8 cellular contexts compared by ENCODE assay signal in genomic region chr19:49473868-49474544, GRCh38. TPM values are rescaled to one million over a fixed set of nuclear protein-coding genes. Genes with fewer than 3 reads are reported as not detected.
DNase-seq lines count a peak whose midpoint lies in the region; ATAC-seq and TF ChIP-seq lines count a peak whose summit lies in the region.

Gene FLT3LG, plus strand, starts transcription at chr19:49474215. Its CDS starts 425 bp downstream, at chr19:49474640.

- peaks cover 9% of the 10 kb centered on the region for H3K4me1 Mint-ChIP-seq in nephron
- H3K4me1 Mint-ChIP-seq in stimulated activated naive CD8-positive, alpha-beta T cell treated with anti-CD3 and anti-CD28 coated beads, Interleukin-15, amount 100 ng/mL, for 72 hours: peaks cover 79% of the 10 kb centered on the region

- no peaks in the 10 kb centered on the region for H3K9me3 Mint-ChIP-seq in nephron
- H3K9me3 Mint-ChIP-seq in stimulated activated naive CD8-positive, alpha-beta T cell treated with anti-CD3 and anti-CD28 coated beads, Interleukin-15, amount 100 ng/mL, for 72 hours: no peaks in the 10 kb centered on the region

- DNase-seq in AG10803 (ENCODE audit: low read depth) (peak; percentile 73), HPDE6-E6E7 (ENCODE audit: extremely low spot score) (peak; percentile 91), activated T-helper 1 cell treated with Interleukin-2 at 50 U/mL for 16 hours (ENCODE audit: low read depth) (peak; percentile 87), fibroblast of mammary gland (ENCODE audit: low read depth) (peak; percentile 75)
- DNase-seq in stimulated activated naive CD8-positive, alpha-beta T cell treated with anti-CD3 and anti-CD28 coated beads, Interleukin-15, amount 100 ng/mL, for 72 hours: peak; percentile 92 to 95

- peaks cover 5% of the 10 kb centered on the region for H3K27me3 Mint-ChIP-seq in nephron (ENCODE audit: low read depth)
- no peaks in the 10 kb centered on the region for H3K27me3 Mint-ChIP-seq in stimulated activated naive CD8-positive, alpha-beta T cell treated with anti-CD3 and anti-CD28 coated beads, Interleukin-15, amount 100 ng/mL, for 72 hours

- peak within 1 kb of the TSS; percentile 15 to 79 (median 66) for H3K27ac Mint-ChIP-seq in nephron
- peak within 1 kb of the TSS; percentile 94 to 97 for H3K27ac Mint-ChIP-seq in stimulated activated naive CD8-positive, alpha-beta T cell treated with anti-CD3 and anti-CD28 coated beads, Interleukin-15, amount 100 ng/mL, for 72 hours

- H3K4me3 Mint-ChIP-seq in nephron: peak within 1 kb of the TSS; percentile 64 to 77 (median 74)
- H3K4me3 Mint-ChIP-seq in stimulated activated naive CD8-positive, alpha-beta T cell treated with anti-CD3 and anti-CD28 coated beads, Interleukin-15, amount 100 ng/mL, for 72 hours: peak within 1 kb of the TSS; percentile 94 to 99

- H3K36me3 Mint-ChIP-seq in nephron (ENCODE audit: low read depth): peaks cover 6% of the 10 kb centered on the region

- ATAC-seq in GM18907 (IDR thresholded peaks at IDR 0.05; ENCODE audit: unreplicated experiment): peak; percentile 49
- peak; percentile 63 for ATAC-seq in stimulated activated naive CD8-positive, alpha-beta T cell treated with anti-CD3 and anti-CD28 coated beads, Interleukin-15, amount 100 ng/mL, for 72 hours

- H3K4me3 ChIP-seq in AG10803 (ENCODE audit: low read length) (peak within 1 kb of the TSS; percentile 76), fibroblast of mammary gland (ENCODE audit: control insufficient read depth, low read depth, low read length) (peak within 1 kb of the TSS; percentile 77)

- TF ChIP-seq CTCF in AG10803 (conservative IDR thresholded peaks at IDR 0.05; ENCODE audit: low read length) (peak; percentile 79), fibroblast of mammary gland (conservative IDR thresholded peaks at IDR 0.05; ENCODE audit: control insufficient read depth, insufficient read depth, low read depth, low read length) (peak; percentile 74), nephron (IDR thresholded peaks at IDR 0.05; ENCODE audit: unreplicated experiment in 3 of 3) (peak; percentile 92 to 98 (median 96))

TF ChIP-seq in PFSK-1, 5 proteins besides CTCF, POLR2A, EP300 and RAD21:
- peak; percentile 46 for TF ChIP-seq FOXP2 (optimal IDR thresholded peaks at IDR 0.05; ENCODE audit: borderline replicate concordance, extremely low read depth, extremely low read length, insufficient read depth)
- TF ChIP-seq TAF1 (IDR thresholded peaks at IDR 0.05; ENCODE audit: borderline replicate concordance, insufficient read depth, low read length): no peak
- TF ChIP-seq POLR2AphosphoS5 (IDR thresholded peaks at IDR 0.05; ENCODE audit: low read depth, low read length): no peak

RNA-seq across cellular contexts. Expression of gene FLT3LG, which starts in this region (rescaled TPM):
- 5.8 TPM for polyA plus RNA-seq in PFSK-1 (2012; ENCODE audit: insufficient read length, low read depth)

Comparison
In these comparisons a context has a peak if more than half of its experiments do, and no peak if none do; other contexts are left out.
1. Peak in every context shown above with its lines: DNase-seq, ATAC-seq and H3K4me3 ChIP-seq.